Comparison of ENCODE assay signal across 1 cellular context in the genomic region with DNA sequence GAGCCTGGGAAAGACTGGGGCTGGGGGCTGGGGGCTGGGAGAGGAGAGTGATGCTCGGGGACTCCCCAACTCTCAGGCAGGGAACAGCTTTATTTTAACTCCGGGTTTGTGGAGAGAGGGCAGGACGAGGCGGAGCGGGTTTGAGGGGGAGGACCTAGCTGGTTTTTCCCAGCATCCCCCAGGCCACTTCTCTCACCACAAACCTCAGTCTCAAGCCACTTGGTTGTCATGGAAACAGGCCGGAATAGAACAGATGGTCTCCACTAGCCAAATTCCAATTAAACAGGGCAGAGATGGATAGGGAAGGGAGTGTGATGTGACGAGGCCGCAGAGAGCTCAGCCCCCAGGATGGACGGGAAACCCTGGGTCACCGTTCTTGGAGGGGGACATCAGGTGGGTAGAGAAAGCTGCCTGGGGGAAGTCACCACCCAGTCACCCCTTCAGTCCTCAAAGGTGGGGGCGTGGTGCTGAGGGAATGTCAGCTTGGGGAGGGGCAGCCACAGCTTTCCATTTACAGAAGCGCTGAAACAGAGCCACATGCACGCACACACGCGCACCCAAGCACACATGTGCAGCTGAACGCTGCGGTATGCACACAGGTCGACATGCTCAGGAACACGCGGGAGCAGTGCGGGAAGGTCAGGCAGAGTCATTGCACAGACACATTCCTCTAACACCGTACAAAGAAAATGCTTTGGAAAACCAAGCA.
TF ChIP-seq lines count a peak whose summit lies in the region.

No MANE protein-coding gene starts in this region.

TF ChIP-seq in GM23338, 12 proteins besides CTCF, POLR2A, EP300 and RAD21 (continued from another document):
- TF ChIP-seq, protein P1, sequence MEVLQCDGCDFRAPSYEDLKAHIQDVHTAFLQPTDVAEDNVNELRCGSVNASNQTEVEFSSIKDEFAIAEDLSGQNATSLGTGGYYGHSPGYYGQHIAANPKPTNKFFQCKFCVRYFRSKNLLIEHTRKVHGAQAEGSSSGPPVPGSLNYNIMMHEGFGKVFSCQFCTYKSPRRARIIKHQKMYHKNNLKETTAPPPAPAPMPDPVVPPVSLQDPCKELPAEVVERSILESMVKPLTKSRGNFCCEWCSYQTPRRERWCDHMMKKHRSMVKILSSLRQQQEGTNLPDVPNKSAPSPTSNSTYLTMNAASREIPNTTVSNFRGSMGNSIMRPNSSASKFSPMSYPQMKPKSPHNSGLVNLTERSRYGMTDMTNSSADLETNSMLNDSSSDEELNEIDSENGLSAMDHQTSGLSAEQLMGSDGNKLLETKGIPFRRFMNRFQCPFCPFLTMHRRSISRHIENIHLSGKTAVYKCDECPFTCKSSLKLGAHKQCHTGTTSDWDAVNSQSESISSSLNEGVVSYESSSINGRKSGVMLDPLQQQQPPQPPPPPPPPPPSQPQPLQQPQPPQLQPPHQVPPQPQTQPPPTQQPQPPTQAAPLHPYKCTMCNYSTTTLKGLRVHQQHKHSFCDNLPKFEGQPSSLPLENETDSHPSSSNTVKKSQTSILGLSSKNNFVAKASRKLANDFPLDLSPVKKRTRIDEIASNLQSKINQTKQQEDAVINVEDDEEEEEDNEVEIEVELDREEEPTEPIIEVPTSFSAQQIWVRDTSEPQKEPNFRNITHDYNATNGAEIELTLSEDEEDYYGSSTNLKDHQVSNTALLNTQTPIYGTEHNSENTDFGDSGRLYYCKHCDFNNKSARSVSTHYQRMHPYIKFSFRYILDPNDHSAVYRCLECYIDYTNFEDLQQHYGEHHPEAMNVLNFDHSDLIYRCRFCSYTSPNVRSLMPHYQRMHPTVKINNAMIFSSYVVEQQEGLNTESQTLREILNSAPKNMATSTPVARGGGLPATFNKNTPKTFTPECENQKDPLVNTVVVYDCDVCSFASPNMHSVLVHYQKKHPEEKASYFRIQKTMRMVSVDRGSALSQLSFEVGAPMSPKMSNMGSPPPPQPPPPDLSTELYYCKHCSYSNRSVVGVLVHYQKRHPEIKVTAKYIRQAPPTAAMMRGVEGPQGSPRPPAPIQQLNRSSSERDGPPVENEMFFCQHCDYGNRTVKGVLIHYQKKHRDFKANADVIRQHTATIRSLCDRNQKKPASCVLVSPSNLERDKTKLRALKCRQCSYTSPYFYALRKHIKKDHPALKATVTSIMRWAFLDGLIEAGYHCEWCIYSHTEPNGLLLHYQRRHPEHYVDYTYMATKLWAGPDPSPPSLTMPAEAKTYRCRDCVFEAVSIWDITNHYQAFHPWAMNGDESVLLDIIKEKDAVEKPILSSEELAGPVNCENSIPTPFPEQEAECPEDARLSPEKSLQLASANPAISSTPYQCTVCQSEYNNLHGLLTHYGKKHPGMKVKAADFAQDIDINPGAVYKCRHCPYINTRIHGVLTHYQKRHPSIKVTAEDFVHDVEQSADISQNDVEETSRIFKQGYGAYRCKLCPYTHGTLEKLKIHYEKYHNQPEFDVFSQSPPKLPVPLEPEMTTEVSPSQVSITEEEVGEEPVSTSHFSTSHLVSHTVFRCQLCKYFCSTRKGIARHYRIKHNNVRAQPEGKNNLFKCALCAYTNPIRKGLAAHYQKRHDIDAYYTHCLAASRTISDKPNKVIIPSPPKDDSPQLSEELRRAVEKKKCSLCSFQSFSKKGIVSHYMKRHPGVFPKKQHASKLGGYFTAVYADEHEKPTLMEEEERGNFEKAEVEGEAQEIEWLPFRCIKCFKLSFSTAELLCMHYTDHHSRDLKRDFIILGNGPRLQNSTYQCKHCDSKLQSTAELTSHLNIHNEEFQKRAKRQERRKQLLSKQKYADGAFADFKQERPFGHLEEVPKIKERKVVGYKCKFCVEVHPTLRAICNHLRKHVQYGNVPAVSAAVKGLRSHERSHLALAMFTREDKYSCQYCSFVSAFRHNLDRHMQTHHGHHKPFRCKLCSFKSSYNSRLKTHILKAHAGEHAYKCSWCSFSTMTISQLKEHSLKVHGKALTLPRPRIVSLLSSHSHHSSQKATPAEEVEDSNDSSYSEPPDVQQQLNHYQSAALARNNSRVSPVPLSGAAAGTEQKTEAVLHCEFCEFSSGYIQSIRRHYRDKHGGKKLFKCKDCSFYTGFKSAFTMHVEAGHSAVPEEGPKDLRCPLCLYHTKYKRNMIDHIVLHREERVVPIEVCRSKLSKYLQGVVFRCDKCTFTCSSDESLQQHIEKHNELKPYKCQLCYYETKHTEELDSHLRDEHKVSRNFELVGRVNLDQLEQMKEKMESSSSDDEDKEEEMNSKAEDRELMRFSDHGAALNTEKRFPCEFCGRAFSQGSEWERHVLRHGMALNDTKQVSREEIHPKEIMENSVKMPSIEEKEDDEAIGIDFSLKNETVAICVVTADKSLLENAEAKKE (CRISPR knock-in tag; IDR thresholded peaks at IDR 0.05) = no peak
- no peak for TF ChIP-seq STAT1 (IDR thresholded peaks at IDR 0.05; ENCODE audit: unreplicated experiment)
- TF ChIP-seq EZH2phosphoT487 (IDR thresholded peaks at IDR 0.05; ENCODE audit: unreplicated experiment) = no peak
- TF ChIP-seq ZNF114 (CRISPR knock-in tag; IDR thresholded peaks at IDR 0.05) = no peak
- TF ChIP-seq ZNF331 (CRISPR knock-in tag; IDR thresholded peaks at IDR 0.05; ENCODE audit: low read depth) = no peak
